In genomic region chr19:19487077-19488040, GRCh38 we compare ENCODE assay signal across 13 cellular contexts. TPM values are rescaled to one million over a fixed set of nuclear protein-coding genes. Genes with fewer than 3 reads are reported as not detected.
A peak's percentile ranks its signal among the peaks of the same experiment; 100 is the strongest.
DNase-seq lines count a peak whose midpoint lies in the region; ATAC-seq and TF ChIP-seq lines count a peak whose summit lies in the region.
"Had no signal": no experiment of that assay in that cellular context is flagged by ENCODE, and none has a peak within 500 bp of the region (broad histone marks: within the 10 kb centered on the region; RNA-seq: fewer than 3 reads in every experiment).

No MANE protein-coding gene starts in this region.

- H3K9me3 Mint-ChIP-seq in CD4-positive, CD25-positive, alpha-beta regulatory T cell = no peaks in the 10 kb centered on the region
- H3K9me3 Mint-ChIP-seq in IgD-negative memory B cell (no peaks in the 10 kb centered on the region), chondrocyte (ENCODE audit: low read depth) (no peaks in the 10 kb centered on the region), neural progenitor cell (no peaks in the 10 kb centered on the region)

- TF ChIP-seq CTCF in chondrocyte (IDR thresholded peaks at IDR 0.05) (no peak), neural progenitor cell (IDR thresholded peaks at IDR 0.05) (no peak)

- no peak overlapping the region for H3K4me2 ChIP-seq in neural progenitor cell

- H3K27me3 ChIP-seq in CD4-positive, CD25-positive, alpha-beta regulatory T cell (ENCODE audit: control insufficient read depth, insufficient read depth, low read length) = no peaks in the 10 kb centered on the region
- H3K27me3 ChIP-seq in neural progenitor cell = no peaks in the 10 kb centered on the region
- H3K27me3 ChIP-seq: thyroid gland had no signal

- no peak overlapping the region for H3K4me3 ChIP-seq in CD4-positive, CD25-positive, alpha-beta regulatory T cell (ENCODE audit: low read depth, low read length)
- H3K4me3 ChIP-seq in neural progenitor cell = no peak overlapping the region
- H3K4me3 ChIP-seq: thyroid gland had no signal

- peaks cover 16% of the 10 kb centered on the region for H3K36me3 ChIP-seq in CD4-positive, CD25-positive, alpha-beta regulatory T cell (ENCODE audit: control insufficient read depth, insufficient read depth, low read length)
- no peaks in the 10 kb centered on the region for H3K36me3 ChIP-seq in neural progenitor cell
- H3K36me3 ChIP-seq: thyroid gland had no signal

- peaks cover 10% of the 10 kb centered on the region for H3K36me3 Mint-ChIP-seq in CD4-positive, CD25-positive, alpha-beta regulatory T cell
- H3K36me3 Mint-ChIP-seq in IgD-negative memory B cell (peaks cover 3% of the 10 kb centered on the region), chondrocyte (ENCODE audit: low read depth) (peaks cover 2% of the 10 kb centered on the region), neural progenitor cell (peaks cover 3% of the 10 kb centered on the region)

- peaks cover 74% of the 10 kb centered on the region for H3K79me2 ChIP-seq in neural progenitor cell (ENCODE audit: low read depth)

- no peaks in the 10 kb centered on the region for H3K9me3 ChIP-seq in CD4-positive, CD25-positive, alpha-beta regulatory T cell (ENCODE audit: control insufficient read depth in 2 of 2, low read length in 2 of 2)
- H3K9me3 ChIP-seq in neural progenitor cell (ENCODE audit: low read depth) = no peaks in the 10 kb centered on the region
- H3K9me3 ChIP-seq: thyroid gland had no signal

- H3K4me1 ChIP-seq in CD4-positive, CD25-positive, alpha-beta regulatory T cell (ENCODE audit: control insufficient read depth, insufficient read depth, low read length, poor library complexity, severe bottlenecking) = peaks cover 48% of the 10 kb centered on the region
- peaks cover 30% of the 10 kb centered on the region for H3K4me1 ChIP-seq in neural progenitor cell

- H3K27me3 Mint-ChIP-seq in CD4-positive, CD25-positive, alpha-beta regulatory T cell = no peaks in the 10 kb centered on the region
- no peaks in the 10 kb centered on the region for H3K27me3 Mint-ChIP-seq in IgD-negative memory B cell
- no peaks in the 10 kb centered on the region for H3K27me3 Mint-ChIP-seq in chondrocyte (ENCODE audit: low read depth)
- H3K27me3 Mint-ChIP-seq in neural progenitor cell (ENCODE audit: insufficient read depth, low read depth) = peaks cover 10% of the 10 kb centered on the region

- ATAC-seq in CD4-positive, CD25-positive, alpha-beta regulatory T cell (ENCODE audit: low read depth in 2 of 2) = no peak
- no peak for ATAC-seq in HG03432 (IDR thresholded peaks at IDR 0.05; ENCODE audit: unreplicated experiment)
- ATAC-seq in GM21447 (IDR thresholded peaks at IDR 0.05; ENCODE audit: unreplicated experiment) = no peak

- DNase-seq in CD4-positive, CD25-positive, alpha-beta regulatory T cell = no peak
- DNase-seq in chondrocyte (ENCODE audit: low spot score) (no peak), neural progenitor cell (ENCODE audit: low spot score) (no peak), AG08396 (ENCODE audit: low spot score) (no peak), caudate nucleus (lab: John Stamatoyannopoulos, UW) (no peak)
- DNase-seq: GDM1; NCI-H1105; Right ventricle myocardium superior; stimulated activated CD4-positive, alpha-beta T cell treated with anti-CD3 and anti-CD28 coated beads, Interleukin-15, amount 100 ng/mL, for 24 hours; thyroid gland had no signal

- peaks cover 28% of the 10 kb centered on the region for H3F3A ChIP-seq in neural progenitor cell (ENCODE audit: low read depth)

- peak overlapping the region; percentile 94 for H3K27ac ChIP-seq in CD4-positive, CD25-positive, alpha-beta regulatory T cell (ENCODE audit: insufficient read depth, low read length, poor library complexity, severe bottlenecking)
- H3K27ac ChIP-seq in neural progenitor cell (peak overlapping the region; percentile 57), caudate nucleus (ENCODE audit: low read depth, low read length) (no peak overlapping the region)

- H2AFZ ChIP-seq in neural progenitor cell (replicated peaks) = no peak overlapping the region

- H3K4me3 Mint-ChIP-seq in CD4-positive, CD25-positive, alpha-beta regulatory T cell = peak overlapping the region; percentile 25 to 85 (median 56)
- H3K4me3 Mint-ChIP-seq in IgD-negative memory B cell (no peak overlapping the region), chondrocyte (ENCODE audit: unreplicated experiment) (no peak overlapping the region), neural progenitor cell (peak overlapping the region; percentile 33)

- peaks cover 39% of the 10 kb centered on the region for H4K20me1 ChIP-seq in neural progenitor cell (ENCODE audit: low read depth)

- H3K27ac Mint-ChIP-seq in CD4-positive, CD25-positive, alpha-beta regulatory T cell = peak overlapping the region; percentile 90 to 100 (median 99)
- H3K27ac Mint-ChIP-seq in IgD-negative memory B cell = peak overlapping the region; percentile 94 to 98 (median 98)
- H3K27ac Mint-ChIP-seq in chondrocyte (ENCODE audit: unreplicated experiment) = peak overlapping the region; percentile 85
- H3K27ac Mint-ChIP-seq in neural progenitor cell = peak overlapping the region; percentile 98

- peaks cover 10 to 71% (median 28%) of the 10 kb centered on the region in 4 donors for H3K4me1 Mint-ChIP-seq in CD4-positive, CD25-positive, alpha-beta regulatory T cell
- peaks cover 28 to 41% (median 36%) of the 10 kb centered on the region in 3 donors for H3K4me1 Mint-ChIP-seq in IgD-negative memory B cell
- peaks cover 40% of the 10 kb centered on the region for H3K4me1 Mint-ChIP-seq in chondrocyte (ENCODE audit: low read depth)
- H3K4me1 Mint-ChIP-seq in neural progenitor cell = peaks cover 51% of the 10 kb centered on the region

- H3K9ac ChIP-seq in neural progenitor cell = no peak overlapping the region

RNA-seq across cellular contexts. Expression of gene TSSK6, which starts 28.0 kb away (rescaled TPM):
- total RNA-seq in CD4-positive, CD25-positive, alpha-beta regulatory T cell = 6.2 TPM
- polyA plus RNA-seq in CD4-positive, CD25-positive, alpha-beta regulatory T cell = 1 to 10 TPM; 1.6 to 3.0 (median 1.8) TPM
- 4.6 TPM for polyA plus RNA-seq in IgD-negative memory B cell
- 1.3 to 1.8 TPM (median 1.4 TPM) in 3 replicates for total RNA-seq in chondrocyte
- total RNA-seq in neural progenitor cell (ENCODE audit: low replicate concordance) = 4.6 and 7.0 TPM in 2 replicates

RNA-seq across cellular contexts. Expression of gene NDUFA13, which starts 28.7 kb away (rescaled TPM):
- total RNA-seq in CD4-positive, CD25-positive, alpha-beta regulatory T cell = 196 TPM
- 100 to 1,000 TPM; 358 to 453 (median 400) TPM for polyA plus RNA-seq in CD4-positive, CD25-positive, alpha-beta regulatory T cell
- polyA plus RNA-seq in IgD-negative memory B cell = 324 TPM
- total RNA-seq in chondrocyte (313 to 316 TPM (median 313 TPM) in 3 replicates), neural progenitor cell (ENCODE audit: low replicate concordance) (78.6 and 108 TPM in 2 replicates)

RNA-seq across cellular contexts. Expression of gene YJEFN3, which starts 41.4 kb away (rescaled TPM):
- total RNA-seq in CD4-positive, CD25-positive, alpha-beta regulatory T cell = 6.6 TPM
- not detected for polyA plus RNA-seq in CD4-positive, CD25-positive, alpha-beta regulatory T cell
- not detected for polyA plus RNA-seq in IgD-negative memory B cell
- 3.6 to 5.3 TPM (median 4.0 TPM) in 3 replicates for total RNA-seq in chondrocyte
- 2.6 and 5.1 TPM in 2 replicates for total RNA-seq in neural progenitor cell (ENCODE audit: low replicate concordance)

RNA-seq across cellular contexts. Expression of gene CILP2, which starts 50.7 kb away (rescaled TPM):
- total RNA-seq in CD4-positive, CD25-positive, alpha-beta regulatory T cell = 0.42 TPM
- under 1 TPM in 3 of 4 donors, not detected in 1; 0.09 to 0.42 (median 0.21) TPM for polyA plus RNA-seq in CD4-positive, CD25-positive, alpha-beta regulatory T cell
- not detected for polyA plus RNA-seq in IgD-negative memory B cell
- 5.8 to 12.7 TPM (median 11.7 TPM) in 3 replicates for total RNA-seq in chondrocyte
- total RNA-seq in neural progenitor cell (ENCODE audit: low replicate concordance) = 1.0 and 3.3 TPM in 2 replicates

Comparison
In these comparisons a context has a peak if more than half of its experiments do, and no peak if none do; other contexts are left out.
1. H3K4me3 Mint-ChIP-seq: peak in CD4-positive, CD25-positive, alpha-beta regulatory T cell (4 of 4) and neural progenitor cell (single experiment); none in IgD-negative memory B cell (0 of 4) and chondrocyte (single experiment).
2. Peak in every context shown above with its lines, with median percentiles within 50 percentile points of each other: H3K27ac Mint-ChIP-seq.